12 cellular contexts compared by ENCODE assay signal in genomic region chr7:1819258-1819841, GRCh38.
DNase-seq lines count a peak whose midpoint lies in the region; ATAC-seq and TF ChIP-seq lines count a peak whose summit lies in the region.
"Had no signal": no experiment of that assay in that cellular context is flagged by ENCODE, and none has a peak within 500 bp of the region (broad histone marks: within the 10 kb centered on the region; RNA-seq: fewer than 3 reads in every experiment).

No MANE protein-coding gene starts in this region.

- H3K4me1 ChIP-seq in aorta (ENCODE audit: control insufficient read depth in 1 of 2, insufficient read depth in 2 of 2, low read length in 2 of 2) (no peaks in the 10 kb centered on the region), transverse colon (no peaks in the 10 kb centered on the region)

- intact Hi-C loops in aorta (cut with DNase I) (no loop called here), transverse colon (cut with DNase I; ENCODE audit: low total_unique reads) (no loop called here)

- WGBS in aorta, 2 donors: 91 to 94% methylated on average over 26 of the region's 26 CpGs
- 26 to 77% methylated on average over 8 to 22 of the region's 26 CpGs for WGBS in transverse colon (ENCODE audit: low coverage in 1 of 2), 2 donors

- peak overlapping the region; percentile 25 for H3K4me3 Mint-ChIP-seq in activated CD8-positive, alpha-beta T cell treated with anti-CD3 and anti-CD28 coated beads, Interleukin-2, amount 10 ng/mL, durations not matched to agents 7 days and 5 days
- H3K4me3 Mint-ChIP-seq in mesothelial cell of epicardium: peak overlapping the region; percentile 10

- peak; percentile 18 for DNase-seq in stimulated activated CD4-positive, alpha-beta T cell treated with anti-CD3 and anti-CD28 coated beads, Interleukin-1b, Interleukin-23, amount 100 ng/mL, for 48 hours
- no peak for DNase-seq in stimulated activated CD4-positive, alpha-beta T cell treated with anti-CD3 and anti-CD28 coated beads, Interleukin-2, amount 100 ng/mL, for 48 hours
- peak; percentile 42 for DNase-seq in activated CD8-positive, alpha-beta T cell treated with anti-CD3 and anti-CD28 coated beads, Interleukin-2, amount 10 ng/mL, durations not matched to agents 7 days and 5 days
- DNase-seq in mesothelial cell of epicardium (ENCODE audit: low spot score in 2 of 2, unreplicated experiment in 2 of 2) (no peak), aorta (peak; percentile 26 to 51), C1 segment of cervical spinal cord (lab: John Stamatoyannopoulos, UW) (no peak), A172 (ENCODE audit: low spot score) (no peak), transverse colon (no peak)
- DNase-seq: AML-193, dermis blood vessel endothelial cell, NCI-H1092, NCI-H446 treated with DMSO at 0.1 percent for 48 hours had no signal

- H3K27ac ChIP-seq in aorta (ENCODE audit: low read depth in 1 of 2, low read length in 2 of 2): no peak overlapping the region
- H3K27ac ChIP-seq in transverse colon: no peak overlapping the region

- H3K4me3 ChIP-seq in aorta (ENCODE audit: low read length in 2 of 2) (no peak overlapping the region), transverse colon (no peak overlapping the region)

- no peak overlapping the region for H3K27ac Mint-ChIP-seq in activated CD8-positive, alpha-beta T cell treated with anti-CD3 and anti-CD28 coated beads, Interleukin-2, amount 10 ng/mL, durations not matched to agents 7 days and 5 days
- H3K27ac Mint-ChIP-seq in mesothelial cell of epicardium: no peak overlapping the region

- TF ChIP-seq CTCF in mesothelial cell of epicardium (IDR thresholded peaks at IDR 0.05; ENCODE audit: unreplicated experiment) (no peak), transverse colon (IDR thresholded peaks at IDR 0.05) (no peak)

- CTCF ChIA-PET in activated CD8-positive, alpha-beta T cell treated with anti-CD3 and anti-CD28 coated beads, Interleukin-2, amount 10 ng/mL, durations not matched to agents 7 days and 5 days (lab: Charles Lee): no interaction called here

- no peak for TF ChIP-seq POLR2A in transverse colon (IDR thresholded peaks at IDR 0.05)

- H3K27me3 ChIP-seq in aorta (ENCODE audit: control insufficient read depth in 1 of 2, insufficient read depth in 2 of 2, low read length in 1 of 2) (no peaks in the 10 kb centered on the region), transverse colon (no peaks in the 10 kb centered on the region)

- H3K9me3 Mint-ChIP-seq in activated CD8-positive, alpha-beta T cell treated with anti-CD3 and anti-CD28 coated beads, Interleukin-2, amount 10 ng/mL, durations not matched to agents 7 days and 5 days (ENCODE audit: insufficient read depth): no peaks in the 10 kb centered on the region
- no peaks in the 10 kb centered on the region for H3K9me3 Mint-ChIP-seq in mesothelial cell of epicardium

- POLR2A ChIA-PET in activated CD8-positive, alpha-beta T cell treated with anti-CD3 and anti-CD28 coated beads, Interleukin-2, amount 10 ng/mL, durations not matched to agents 7 days and 5 days (lab: Charles Lee): no interaction called here

- in situ Hi-C loops in transverse colon (cut with MboI; ENCODE audit: low pct_ligation_motif_present in 1 of 4, low pct_unique_long_range_greater_than_20kb in 1 of 4, low sequenced_read_pairs in 3 of 4): no loop called here

- peak; percentile 60 for ATAC-seq in activated CD8-positive, alpha-beta T cell treated with anti-CD3 and anti-CD28 coated beads, Interleukin-2, amount 10 ng/mL, durations not matched to agents 7 days and 5 days
- no peak for ATAC-seq in aorta (ENCODE audit: low FRiP score)

- H3K9me3 ChIP-seq in aorta (ENCODE audit: control insufficient read depth, low read length) (no peaks in the 10 kb centered on the region), transverse colon (no peaks in the 10 kb centered on the region)

- TF ChIP-seq EP300 in transverse colon (IDR thresholded peaks at IDR 0.05; ENCODE audit: low read depth): no peak

- H3K36me3 ChIP-seq in aorta (ENCODE audit: control insufficient read depth in 1 of 2, insufficient read depth in 2 of 2, low read length in 1 of 2) (no peaks in the 10 kb centered on the region), transverse colon (no peaks in the 10 kb centered on the region)

- peaks cover 21% of the 10 kb centered on the region for H3K4me1 Mint-ChIP-seq in activated CD8-positive, alpha-beta T cell treated with anti-CD3 and anti-CD28 coated beads, Interleukin-2, amount 10 ng/mL, durations not matched to agents 7 days and 5 days (ENCODE audit: low read depth)
- H3K4me1 Mint-ChIP-seq in mesothelial cell of epicardium: peaks cover 22% of the 10 kb centered on the region

- H3K27me3 Mint-ChIP-seq in activated CD8-positive, alpha-beta T cell treated with anti-CD3 and anti-CD28 coated beads, Interleukin-2, amount 10 ng/mL, durations not matched to agents 7 days and 5 days (ENCODE audit: low read depth): peaks cover 18% of the 10 kb centered on the region
- H3K27me3 Mint-ChIP-seq in mesothelial cell of epicardium (ENCODE audit: low read depth): peaks cover 30% of the 10 kb centered on the region

- no peaks in the 10 kb centered on the region for H3K36me3 Mint-ChIP-seq in activated CD8-positive, alpha-beta T cell treated with anti-CD3 and anti-CD28 coated beads, Interleukin-2, amount 10 ng/mL, durations not matched to agents 7 days and 5 days (ENCODE audit: low read depth)
- H3K36me3 Mint-ChIP-seq in mesothelial cell of epicardium: no peaks in the 10 kb centered on the region

Comparison
In these comparisons a context has a peak if more than half of its experiments do, and no peak if none do; other contexts are left out.
1. DNase-seq: peak in stimulated activated CD4-positive, alpha-beta T cell treated with anti-CD3 and anti-CD28 coated beads, Interleukin-1b, Interleukin-23, amount 100 ng/mL, for 48 hours (single experiment), activated CD8-positive, alpha-beta T cell treated with anti-CD3 and anti-CD28 coated beads, Interleukin-2, amount 10 ng/mL, durations not matched to agents 7 days and 5 days (single experiment) and aorta (2 of 2); none in stimulated activated CD4-positive, alpha-beta T cell treated with anti-CD3 and anti-CD28 coated beads, Interleukin-2, amount 100 ng/mL, for 48 hours (0 of 2), mesothelial cell of epicardium (0 of 2), C1 segment of cervical spinal cord (0 of 14), A172 (single experiment) and transverse colon (single experiment).